ENCODE assay signal across 9 cellular contexts in genomic region chr2:219388845-219389156, GRCh38. TPM values are rescaled to one million over a fixed set of nuclear protein-coding genes. Genes with fewer than 3 reads are reported as not detected.
A peak's percentile ranks its signal among the peaks of the same experiment; 100 is the strongest.
DNase-seq lines count a peak whose midpoint lies in the region; ATAC-seq and TF ChIP-seq lines count a peak whose summit lies in the region.
"Had no signal": no experiment of that assay in that cellular context is flagged by ENCODE, and none has a peak within 500 bp of the region (broad histone marks: within the 10 kb centered on the region; RNA-seq: fewer than 3 reads in every experiment).

No MANE protein-coding gene starts in this region.

- H3K27me3 Mint-ChIP-seq in activated naive CD4-positive, alpha-beta T cell treated with anti-CD3 and anti-CD28 coated beads, Interleukin-2, amount 10 ng/mL, durations not matched to agents 7 days and 5 days: peaks cover 18% of the 10 kb centered on the region

- WGBS in transverse colon (ENCODE audit: low coverage in 1 of 2), 2 donors: 25 to 34% methylated on average over 5 to 6 of the region's 6 CpGs

- no peak for TF ChIP-seq POLR2A in transverse colon (IDR thresholded peaks at IDR 0.05)

- peak overlapping the region; percentile 87 for H3K27ac Mint-ChIP-seq in activated naive CD4-positive, alpha-beta T cell treated with anti-CD3 and anti-CD28 coated beads, Interleukin-2, amount 10 ng/mL, durations not matched to agents 7 days and 5 days

- peak overlapping the region; percentile 94 for H3K27ac ChIP-seq in lower lobe of right lung
- peak overlapping the region; percentile 93 to 100 (median 97) for H3K27ac ChIP-seq in transverse colon

- peaks cover 26% of the 10 kb centered on the region for H3K36me3 Mint-ChIP-seq in activated naive CD4-positive, alpha-beta T cell treated with anti-CD3 and anti-CD28 coated beads, Interleukin-2, amount 10 ng/mL, durations not matched to agents 7 days and 5 days

- TF ChIP-seq EP300 in transverse colon (IDR thresholded peaks at IDR 0.05; ENCODE audit: low read depth): no peak

- in situ Hi-C loops in astrocyte of the spinal cord (cut with HindIII; ENCODE audit: low sequenced_read_pairs) (no loop called here), transverse colon (cut with MboI; ENCODE audit: low pct_ligation_motif_present in 1 of 4, low pct_unique_long_range_greater_than_20kb in 1 of 4, low sequenced_read_pairs in 3 of 4) (no loop called here)

- ATAC-seq in lower lobe of right lung (no peak), HG03432 (IDR thresholded peaks at IDR 0.05; ENCODE audit: unreplicated experiment) (no peak), GM18498 (IDR thresholded peaks at IDR 0.05; ENCODE audit: unreplicated experiment) (no peak)

- H3K27me3 ChIP-seq in lower lobe of right lung (ENCODE audit: low read depth) (no peaks in the 10 kb centered on the region), transverse colon (no peaks in the 10 kb centered on the region)

- H3K9me3 Mint-ChIP-seq in activated naive CD4-positive, alpha-beta T cell treated with anti-CD3 and anti-CD28 coated beads, Interleukin-2, amount 10 ng/mL, durations not matched to agents 7 days and 5 days: peaks cover 3% of the 10 kb centered on the region

- H3K36me3 ChIP-seq in lower lobe of right lung (peaks cover 29% of the 10 kb centered on the region), transverse colon (peaks cover 0 to 18% (median 5%) of the 10 kb centered on the region in 4 donors)

- H3K9me3 ChIP-seq in lower lobe of right lung (no peaks in the 10 kb centered on the region), transverse colon (no peaks in the 10 kb centered on the region)

- intact Hi-C loops in lower lobe of right lung (cut with DNase I) (no loop called here), transverse colon (cut with DNase I; ENCODE audit: low total_unique reads) (loop anchor here (10.0 kb wide), 1 partner anchor 1164 kb away; no protein-coding TSS in a partner anchor)

- CTCF ChIA-PET in activated naive CD4-positive, alpha-beta T cell treated with anti-CD3 and anti-CD28 coated beads, Interleukin-2, amount 10 ng/mL, durations not matched to agents 7 days and 5 days (lab: Charles Lee): interaction anchor here (0.8 to 2.3 kb wide), 8 partner anchors 13 to 217 kb away, joined by 3 to 12 read pairs (median 3); partner anchors contain the start of gene GMPPA

- TF ChIP-seq CTCF in astrocyte of the spinal cord (IDR thresholded peaks at IDR 0.05; ENCODE audit: low read depth, low read length): no peak
- TF ChIP-seq CTCF in lower lobe of right lung (IDR thresholded peaks at IDR 0.05): no peak
- peak in 1 of 5 experiments; percentile 22 for TF ChIP-seq CTCF in transverse colon (IDR thresholded peaks at IDR 0.05)

- H3K4me1 ChIP-seq in lower lobe of right lung (peaks cover 30% of the 10 kb centered on the region), transverse colon (peaks cover 10 to 18% (median 14%) of the 10 kb centered on the region in 4 donors)

- H3K4me1 Mint-ChIP-seq in activated naive CD4-positive, alpha-beta T cell treated with anti-CD3 and anti-CD28 coated beads, Interleukin-2, amount 10 ng/mL, durations not matched to agents 7 days and 5 days: peaks cover 21% of the 10 kb centered on the region

- peak overlapping the region; percentile 37 for H3K4me3 ChIP-seq in astrocyte of the spinal cord (ENCODE audit: low read depth, low read length)
- peak overlapping the region; percentile 89 for H3K4me3 ChIP-seq in lower lobe of right lung
- H3K4me3 ChIP-seq in transverse colon: peak overlapping the region; percentile 11 to 83 (median 54)

- DNase-seq in activated naive CD4-positive, alpha-beta T cell treated with anti-CD3 and anti-CD28 coated beads, Interleukin-2, amount 10 ng/mL, durations not matched to agents 7 days and 5 days: no peak
- no peak for DNase-seq in activated naive CD4-positive, alpha-beta T cell treated with anti-CD3 and anti-CD28 coated beads, Interleukin-2, amount 50 U/mL, for 16 hours
- DNase-seq in astrocyte of the spinal cord (ENCODE audit: low read depth, low spot score) (no peak), lower lobe of right lung (no peak), transverse colon (no peak), hippocampal formation (lab: John Stamatoyannopoulos, UW) (no peak)

- H3K4me3 Mint-ChIP-seq in activated naive CD4-positive, alpha-beta T cell treated with anti-CD3 and anti-CD28 coated beads, Interleukin-2, amount 10 ng/mL, durations not matched to agents 7 days and 5 days: peak overlapping the region; percentile 96

RNA-seq across cellular contexts. Expression of gene DNPEP, which starts 1.1 kb away (rescaled TPM):
- 79.5 TPM for total RNA-seq in lower lobe of right lung
- 100 to 1,000 TPM in 2 of 4 donors, 10 to 100 TPM in 2; 61.3 to 142 (median 104) TPM for total RNA-seq in transverse colon

RNA-seq across cellular contexts. Expression of gene DES, which starts 29.4 kb away (rescaled TPM):
- total RNA-seq in lower lobe of right lung (64.5 TPM), transverse colon (over 10,000 TPM in 1 of 4 donors, 1,000 to 10,000 TPM in 2, 100 to 1,000 TPM in 1; 1,000 to 12,373 (median 1,519) TPM)
- total RNA-seq: G401 had no signal

RNA-seq across cellular contexts. Expression of gene SPEG, which starts 45.8 kb away (rescaled TPM):
- total RNA-seq in lower lobe of right lung (6.5 TPM), transverse colon (10 to 100 TPM; 26.5 to 95.8 (median 48.5) TPM)

RNA-seq across cellular contexts. Expression of gene RESP18, which starts 56.3 kb away (rescaled TPM):
- total RNA-seq in lower lobe of right lung (not detected), transverse colon (not detected)
- total RNA-seq: G401 had no signal

Comparison
In these comparisons a context has a peak if more than half of its experiments do, and no peak if none do; other contexts are left out.
1. H3K4me3 ChIP-seq: peak in every context shown above with its lines; median percentile 89 in lower lobe of right lung; 54 in transverse colon; 37 in astrocyte of the spinal cord.
2. RNA of gene DES, which starts 29.4 kb away (total RNA-seq): 1,000 to 12,373 TPM in transverse colon; 64.5 TPM in lower lobe of right lung (single experiment); every median in the first group is over 10 times any median in the second.